34 cellular contexts compared by ENCODE assay signal in the genomic region with DNA sequence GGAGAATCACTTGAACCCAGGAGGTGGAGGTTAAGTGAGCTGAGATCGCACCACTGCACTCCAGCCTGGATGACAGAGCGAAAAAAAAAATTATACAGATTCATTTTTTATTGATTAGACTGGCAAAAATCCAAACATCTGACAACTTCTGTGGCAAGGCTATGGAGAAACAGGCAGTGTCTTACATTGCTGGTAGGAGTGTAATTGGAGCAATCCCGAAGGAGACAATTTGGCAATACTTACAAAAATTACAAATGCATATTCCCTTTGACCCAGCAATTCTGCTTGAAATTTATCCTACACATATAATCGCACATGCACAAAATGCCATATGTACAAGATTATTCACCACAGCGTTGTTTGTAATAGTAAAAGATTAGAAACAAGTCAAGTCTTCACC.
"Had no signal": no experiment of that assay in that cellular context is flagged by ENCODE, and none has a peak within 500 bp of the region (broad histone marks: within the 10 kb centered on the region; RNA-seq: fewer than 3 reads in every experiment).

No MANE protein-coding gene starts in this region.

- H3K4me1 ChIP-seq: adrenal gland, breast epithelium, colonic mucosa had no signal

- H3K27me3 Mint-ChIP-seq: activated CD4-positive, alpha-beta memory T cell treated with anti-CD3 and anti-CD28 coated beads for 36 hours; activated CD4-positive, alpha-beta T cell treated with anti-CD3 and anti-CD28 coated beads for 36 hours; activated CD4-positive, alpha-beta T cell treated with anti-CD3 and anti-CD28 coated beads, Interleukin-2, amount 10 ng/mL, durations not matched to agents 24 days and 14 days; activated CD8-positive, alpha-beta memory T cell treated with anti-CD3 and anti-CD28 coated beads, Interleukin-2, amount 10 ng/mL, durations not matched to agents 7 days and 5 days; activated naive CD8-positive, alpha-beta T cell; activated T-helper 17 cell treated with anti-CD3 and anti-CD28 coated beads, Interleukin-2, amount 50 U/mL, for 72 hours; brain had no signal

- H3K4me3 Mint-ChIP-seq: activated CD4-positive, alpha-beta memory T cell treated with anti-CD3 and anti-CD28 coated beads for 36 hours; activated CD4-positive, alpha-beta T cell treated with anti-CD3 and anti-CD28 coated beads for 36 hours; activated CD4-positive, alpha-beta T cell treated with anti-CD3 and anti-CD28 coated beads, Interleukin-2, amount 10 ng/mL, durations not matched to agents 24 days and 14 days; activated CD8-positive, alpha-beta memory T cell treated with anti-CD3 and anti-CD28 coated beads, Interleukin-2, amount 10 ng/mL, durations not matched to agents 7 days and 5 days; activated CD8-positive, alpha-beta T cell treated with anti-CD3 and anti-CD28 coated beads, Interleukin-2, amount 10 ng/mL, durations not matched to agents 7 days and 5 days; activated naive CD8-positive, alpha-beta T cell; activated T-helper 17 cell treated with anti-CD3 and anti-CD28 coated beads, Interleukin-2, amount 50 U/mL, for 72 hours; brain had no signal

- H3K36me3 ChIP-seq: adrenal gland, breast epithelium, cardiac muscle cell, colonic mucosa, esophagus squamous epithelium had no signal

- H3K27ac ChIP-seq: adrenal gland, breast epithelium, cardiac muscle cell, colonic mucosa, epithelial cell of prostate, esophagus squamous epithelium had no signal

- ATAC-seq: activated CD4-positive, alpha-beta T cell treated with anti-CD3 and anti-CD28 coated beads for 36 hours; activated CD8-positive, alpha-beta memory T cell treated with anti-CD3 and anti-CD28 coated beads, Interleukin-2, amount 10 ng/mL, durations not matched to agents 7 days and 5 days; activated CD8-positive, alpha-beta T cell treated with anti-CD3 and anti-CD28 coated beads, Interleukin-2, amount 10 ng/mL, durations not matched to agents 7 days and 5 days; activated T-helper 17 cell treated with anti-CD3 and anti-CD28 coated beads, Interleukin-2, amount 50 U/mL, for 72 hours had no signal

- H3K36me3 Mint-ChIP-seq: activated CD4-positive, alpha-beta memory T cell treated with anti-CD3 and anti-CD28 coated beads for 36 hours; activated CD8-positive, alpha-beta memory T cell treated with anti-CD3 and anti-CD28 coated beads, Interleukin-2, amount 10 ng/mL, durations not matched to agents 7 days and 5 days had no signal

- DNase-seq: activated CD4-positive, alpha-beta memory T cell treated with anti-CD3 and anti-CD28 coated beads for 36 hours; activated CD4-positive, alpha-beta T cell treated with anti-CD3 and anti-CD28 coated beads for 36 hours; activated CD4-positive, alpha-beta T cell treated with anti-CD3 and anti-CD28 coated beads, Interleukin-2, amount 10 ng/mL, durations not matched to agents 24 days and 14 days; activated CD4-positive, CD25-positive, alpha-beta regulatory T cell; activated CD4-positive, CD25-positive, alpha-beta regulatory T cell treated with anti-CD3 and anti-CD28 coated beads, Interleukin-2, amount 50 U/mL, for 72 hours; activated CD8-positive, alpha-beta memory T cell treated with anti-CD3 and anti-CD28 coated beads, Interleukin-2, amount 10 ng/mL, durations not matched to agents 7 days and 5 days; activated CD8-positive, alpha-beta memory T cell treated with anti-CD3 and anti-CD28 coated beads, Interleukin-2, amount 50 U/mL, for 4 hours; activated CD8-positive, alpha-beta T cell treated with anti-CD3 and anti-CD28 coated beads, Interleukin-2, amount 10 ng/mL, durations not matched to agents 7 days and 5 days; activated effector memory CD4-positive, alpha-beta T cell treated with Interleukin-2 at 50 U/mL for 16 hours; activated gamma-delta T cell treated with Interleukin-2 at 50 U/mL for 16 hours; activated naive CD4-positive, alpha-beta T cell treated with anti-CD3 and anti-CD28 coated beads, Interleukin-2, amount 50 U/mL, for 16 hours; activated naive CD4-positive, alpha-beta T cell treated with Interleukin-2 at 50 U/mL for 16 hours; activated T-cell treated with anti-CD3 and anti-CD28 coated beads, Interleukin-2, amount 50 U/mL, for 1 hour; adrenal gland; amygdala; aorta; central memory CD4-positive, alpha-beta T cell; cerebellar nuclear complex; colonic mucosa; effector CD8-positive, alpha-beta T cell; esophagus squamous epithelium; foreskin fibroblast; head of caudate nucleus; hippocampal formation; T-helper 2 cell had no signal

- FAIRE-seq: endometrium, endothelial cell of umbilical vein, frontal cortex had no signal

- H3K4me3 ChIP-seq: adrenal gland, breast epithelium, cardiac muscle cell, colonic mucosa, esophagus squamous epithelium had no signal

- H3K27ac Mint-ChIP-seq: activated CD4-positive, alpha-beta memory T cell treated with anti-CD3 and anti-CD28 coated beads for 36 hours; activated CD4-positive, alpha-beta T cell treated with anti-CD3 and anti-CD28 coated beads for 36 hours; activated CD4-positive, alpha-beta T cell treated with anti-CD3 and anti-CD28 coated beads, Interleukin-2, amount 10 ng/mL, durations not matched to agents 24 days and 14 days; activated CD8-positive, alpha-beta memory T cell treated with anti-CD3 and anti-CD28 coated beads, Interleukin-2, amount 10 ng/mL, durations not matched to agents 7 days and 5 days; activated CD8-positive, alpha-beta T cell treated with anti-CD3 and anti-CD28 coated beads, Interleukin-2, amount 10 ng/mL, durations not matched to agents 7 days and 5 days; activated naive CD8-positive, alpha-beta T cell; activated T-helper 17 cell treated with anti-CD3 and anti-CD28 coated beads, Interleukin-2, amount 50 U/mL, for 72 hours; brain had no signal

- H3K9me3 ChIP-seq: adrenal gland, breast epithelium, colonic mucosa, esophagus squamous epithelium had no signal

- H3K4me1 Mint-ChIP-seq: activated CD8-positive, alpha-beta memory T cell treated with anti-CD3 and anti-CD28 coated beads, Interleukin-2, amount 10 ng/mL, durations not matched to agents 7 days and 5 days had no signal

- H3K9me3 Mint-ChIP-seq: activated CD4-positive, alpha-beta memory T cell treated with anti-CD3 and anti-CD28 coated beads for 36 hours; activated CD4-positive, alpha-beta T cell treated with anti-CD3 and anti-CD28 coated beads, Interleukin-2, amount 10 ng/mL, durations not matched to agents 24 days and 14 days; activated T-helper 17 cell treated with anti-CD3 and anti-CD28 coated beads, Interleukin-2, amount 50 U/mL, for 72 hours had no signal

- H3K27me3 ChIP-seq: adrenal gland, breast epithelium, cardiac muscle cell, colonic mucosa, esophagus squamous epithelium had no signal
